Comparison of ENCODE assay signal across 8 cellular contexts in genomic region chr17:38333635-38334295, GRCh38.
DNase-seq lines count a peak whose midpoint lies in the region; ATAC-seq lines count a peak whose summit lies in the region.

No MANE protein-coding gene starts in this region.

- no peak for ATAC-seq in HG02623 (IDR thresholded peaks at IDR 0.05; ENCODE audit: unreplicated experiment)

- DNase-seq in NCI-H345 (lab: John Stamatoyannopoulos, UW) (peak; percentile 37), NCI-H345 treated with DMSO at 0.1 percent for 48 hours (lab: John Stamatoyannopoulos, UW; ENCODE audit: unreplicated experiment) (no peak), NAMALWA (ENCODE audit: low spot score) (peak; percentile 76), activated T-cell treated with anti-CD3 and anti-CD28 coated beads for 48 hours (ENCODE audit: low read depth) (peak; percentile 49), hepatic stellate cell (ENCODE audit: low spot score) (peak; percentile 47), SIG-M5 (lab: John Stamatoyannopoulos, UW) (no peak)
- peak; percentile 10 for DNase-seq in stimulated activated naive CD4-positive, alpha-beta T cell treated with Interleukin-2 at 50 U/mL for 16 hours (lab: John Stamatoyannopoulos, UW)

Comparison
In these comparisons a context has a peak if more than half of its experiments do, and no peak if none do; other contexts are left out.
1. DNase-seq: peak in NCI-H345 (single experiment), NAMALWA (single experiment), activated T-cell treated with anti-CD3 and anti-CD28 coated beads for 48 hours (single experiment), hepatic stellate cell (single experiment) and stimulated activated naive CD4-positive, alpha-beta T cell treated with Interleukin-2 at 50 U/mL for 16 hours (single experiment); none in NCI-H345 treated with DMSO at 0.1 percent for 48 hours (single experiment) and SIG-M5 (single experiment).